Comparison of ENCODE assay signal across 10 cellular contexts in genomic region chr12:108597559-108598471, GRCh38. TPM values are rescaled to one million over a fixed set of nuclear protein-coding genes. Genes with fewer than 3 reads are reported as not detected.
A peak's percentile ranks its signal among the peaks of the same experiment; 100 is the strongest.
DNase-seq lines count a peak whose midpoint lies in the region; ATAC-seq and TF ChIP-seq lines count a peak whose summit lies in the region.
"Had no signal": no experiment of that assay in that cellular context is flagged by ENCODE, and none has a peak within 500 bp of the region (broad histone marks: within the 10 kb centered on the region; RNA-seq: fewer than 3 reads in every experiment).

TSS of gene TMEM119 (minus strand) at chr12:108598084. CDS start at chr12:108592383, 5,701 bp downstream.

- H3K4me3 Mint-ChIP-seq in GM23338: no peak within 1 kb of the TSS
- H3K4me3 Mint-ChIP-seq: IgD-negative memory B cell had no signal

- no peaks in the 10 kb centered on the region for H3K79me2 ChIP-seq in GM23338 (replicated peaks; ENCODE audit: insufficient read depth)

- WGBS in spleen, 5 donors: 36 to 67% (median 49%) methylated on average over 18 to 27 of the region's 27 CpGs

- no peak for TF ChIP-seq CTCF in GM23338 (conservative IDR thresholded peaks at IDR 0.05; ENCODE audit: low read depth in 2 of 2)
- no peak for TF ChIP-seq CTCF in spleen (IDR thresholded peaks at IDR 0.05 in 8 of 11, conservative IDR thresholded peaks at IDR 0.05 in 3 of 11)

- H4K20me1 ChIP-seq in GM23338 (replicated peaks; ENCODE audit: insufficient read depth): no peaks in the 10 kb centered on the region

- H3K4me3 ChIP-seq in GM23338 (no peak within 1 kb of the TSS), spleen (peak within 1 kb of the TSS in 5 of 8 donors; percentile 8 to 43 (median 23))

- H2AFZ ChIP-seq in GM23338: no peak within 1 kb of the TSS

- H3K4me1 Mint-ChIP-seq in GM23338: peaks cover 10% of the 10 kb centered on the region

- H3K27me3 ChIP-seq in GM23338 (ENCODE audit: insufficient read depth) (no peaks in the 10 kb centered on the region), spleen (replicated peaks in 1 of 7) (no peaks in the 10 kb centered on the region)

- no peak for TF ChIP-seq POLR2A in spleen (IDR thresholded peaks at IDR 0.05)

- no peaks in the 10 kb centered on the region for H3K9me2 ChIP-seq in GM23338 (ENCODE audit: insufficient read depth)

- no peaks in the 10 kb centered on the region for H3K36me3 Mint-ChIP-seq in GM23338 (ENCODE audit: low read depth)
- H3K36me3 Mint-ChIP-seq: IgD-negative memory B cell had no signal

- H3K4me1 ChIP-seq in GM23338 (ENCODE audit: insufficient read depth) (no peaks in the 10 kb centered on the region; the same call in 1 of the 2 replicates), spleen (peaks cover 0 to 22% (median 3%) of the 10 kb centered on the region in 6 donors)

- peaks cover 2% of the 10 kb centered on the region for H3K27me3 Mint-ChIP-seq in GM23338 (ENCODE audit: insufficient read depth, low read depth, poor library complexity)
- H3K27me3 Mint-ChIP-seq: IgD-negative memory B cell had no signal

- H3K27ac Mint-ChIP-seq in GM23338: peak within 1 kb of the TSS; percentile 39
- H3K27ac Mint-ChIP-seq: IgD-negative memory B cell had no signal

- intact Hi-C loops in spleen (cut with DNase I; ENCODE audit: low total_unique reads): no loop called here

- H3K9me3 ChIP-seq in spleen: no peaks in the 10 kb centered on the region

- ATAC-seq in GM23338 (peak; percentile 40), GM21529 (IDR thresholded peaks at IDR 0.05; ENCODE audit: unreplicated experiment) (no peak)
- ATAC-seq: Panc1 had no signal

- H3K9me3 Mint-ChIP-seq in GM23338: no peaks in the 10 kb centered on the region
- H3K9me3 Mint-ChIP-seq: IgD-negative memory B cell had no signal

- no peaks in the 10 kb centered on the region for H3K36me3 ChIP-seq in GM23338 (ENCODE audit: insufficient read depth)
- no peaks in the 10 kb centered on the region for H3K36me3 ChIP-seq in spleen

- no peaks in the 10 kb centered on the region for H3F3A ChIP-seq in GM23338 (replicated peaks; ENCODE audit: low read depth)

- H3K27ac ChIP-seq in GM23338 (ENCODE audit: low read depth) (no peak within 1 kb of the TSS), spleen (peak within 1 kb of the TSS in 2 of 8 donors; percentile 26 to 40)

- DNase-seq in GM23338 (ENCODE audit: low spot score) (no peak), astrocyte of the hippocampus (ENCODE audit: low read depth, low spot score) (peak; percentile 49), iPS-NIHi11 (ENCODE audit: low spot score) (peak; percentile 59), spleen (no peak), T1000 (lab: John Stamatoyannopoulos, UW) (no peak), COR-L47 (lab: John Stamatoyannopoulos, UW) (no peak), NCI-H2196 (lab: John Stamatoyannopoulos, UW; ENCODE audit: unreplicated experiment) (no peak)

- no peak within 1 kb of the TSS for H3K4me2 ChIP-seq in GM23338

TF ChIP-seq in GM23338, 12 proteins besides CTCF, POLR2A, EP300 and RAD21:
- TF ChIP-seq EZH2 (IDR thresholded peaks at IDR 0.05; ENCODE audit: low read depth, unreplicated experiment): no peak
- TF ChIP-seq NANOG (IDR thresholded peaks at IDR 0.05; ENCODE audit: borderline replicate concordance): no peak
- no peak for TF ChIP-seq CREB1 (CRISPR knock-in tag; IDR thresholded peaks at IDR 0.05; ENCODE audit: low read depth)
- no peak for TF ChIP-seq ZNF331 (CRISPR knock-in tag; IDR thresholded peaks at IDR 0.05; ENCODE audit: low read depth)
- TF ChIP-seq EZH2phosphoT487 (IDR thresholded peaks at IDR 0.05; ENCODE audit: unreplicated experiment): no peak
- TF ChIP-seq ETS1 (IDR thresholded peaks at IDR 0.05): no peak
- no peak for TF ChIP-seq ZNF462 (CRISPR knock-in tag; IDR thresholded peaks at IDR 0.05)

RNA-seq across cellular contexts. Expression of gene TMEM119, which starts in this region (rescaled TPM):
- total RNA-seq in GM23338 (2014; rRNA removed; shearing (Covaris generic)): 0.07 and 0.35 TPM in 2 replicates
- polyA plus RNA-seq in GM23338 (2016; fragmentation: Nextera tagmentation; extraction: Ambion mirVana): 0.06 TPM in 1 of 2 replicates, not detected in the other
- 10 to 100 TPM in 5 of 7 donors, 1 to 10 TPM in 2; 8.8 to 23.8 (median 14.1) TPM for total RNA-seq in spleen
- 10 to 100 TPM; 17.7 to 50.0 (median 34.8) TPM for polyA plus RNA-seq in spleen

Comparison
In these comparisons a context has a peak if more than half of its experiments do, and no peak if none do; other contexts are left out.
1. RNA of gene TMEM119 (polyA plus RNA-seq): 17.7 to 50.0 TPM in spleen; 0.06 TPM in GM23338; every median in the first group is over 10 times any median in the second.
2. Peak in ATAC-seq in GM23338; RNA of the gene not detected or under 1 TPM.
3. DNase-seq: peak in astrocyte of the hippocampus (single experiment) and iPS-NIHi11 (single experiment); none in GM23338 (single experiment), spleen (single experiment), T1000 (single experiment), COR-L47 (single experiment) and NCI-H2196 (single experiment).